10 cellular contexts compared by ENCODE assay signal in genomic region chr2:209772316-209772715, GRCh38.
A peak's percentile ranks its signal among the peaks of the same experiment; 100 is the strongest.
DNase-seq lines count a peak whose midpoint lies in the region; ATAC-seq lines count a peak whose summit lies in the region.
"Had no signal": no experiment of that assay in that cellular context is flagged by ENCODE, and none has a peak within 500 bp of the region (broad histone marks: within the 10 kb centered on the region; RNA-seq: fewer than 3 reads in every experiment).

No MANE protein-coding gene starts in this region.

- H3K79me2 ChIP-seq in ACC112 (ENCODE audit: control insufficient read depth, insufficient read depth, low read length, unreplicated experiment) = no peaks in the 10 kb centered on the region

- H3K4me1 ChIP-seq in ACC112 (ENCODE audit: control insufficient read depth, insufficient read depth, low read length, unreplicated experiment) (no peaks in the 10 kb centered on the region), NT2/D1 (ENCODE audit: insufficient read depth, insufficient read length) (no peaks in the 10 kb centered on the region)

- H3K4me3 ChIP-seq in ACC112 (ENCODE audit: low read depth, low read length) (peak overlapping the region; percentile 64; the same call in 1 of the 2 replicates), NT2/D1 (ENCODE audit: insufficient read length, low read depth) (peak overlapping the region; percentile 56)
- H3K4me3 ChIP-seq: mucosa of descending colon had no signal

- H3K9ac ChIP-seq in NT2/D1 (ENCODE audit: insufficient read length, low read depth) = peak overlapping the region; percentile 78

- no peak for ATAC-seq in GM21528 (IDR thresholded peaks at IDR 0.05; ENCODE audit: low FRiP score, unreplicated experiment)

- no peak overlapping the region for H2AFZ ChIP-seq in ACC112 (ENCODE audit: low read length, unreplicated experiment)

- no peaks in the 10 kb centered on the region for H3K36me3 ChIP-seq in ACC112 (ENCODE audit: insufficient read depth, low read length)
- no peaks in the 10 kb centered on the region for H3K36me3 ChIP-seq in NT2/D1 (ENCODE audit: insufficient read depth, insufficient read length, low read length)

- H3K9me3 ChIP-seq in NT2/D1 (ENCODE audit: insufficient read depth, low read length) = no peaks in the 10 kb centered on the region
- H3K9me3 ChIP-seq: mucosa of descending colon had no signal

- DNase-seq in NCI-H1417 (lab: John Stamatoyannopoulos, UW) = peak; percentile 33 to 90 (median 73)
- no peak for DNase-seq in NT2/D1 (ENCODE audit: low read depth, low spot score)
- peak; percentile 18 for DNase-seq in iPS-NIHi7 (ENCODE audit: extremely low spot score)
- no peak for DNase-seq in superior temporal gyrus (ENCODE audit: extremely low spot score)
- DNase-seq in stimulated activated CD4-positive, alpha-beta T cell treated with anti-CD3 and anti-CD28 coated beads, Interleukin-4, amount 100 ng/mL, for 24 hours = no peak
- no peak for DNase-seq in activated CD4-positive, alpha-beta T cell treated with anti-CD3 and anti-CD28 coated beads, Interleukin-2, amount 50 U/mL, for 4 hours

- peaks cover 80% of the 10 kb centered on the region for H3K27me3 ChIP-seq in ACC112 (ENCODE audit: insufficient read depth, low read length)
- peaks cover 13% of the 10 kb centered on the region for H3K27me3 ChIP-seq in NT2/D1 (ENCODE audit: insufficient read depth, insufficient read length)

- no peak overlapping the region for H3K27ac ChIP-seq in ACC112 (ENCODE audit: low read depth, low read length)
- H3K27ac ChIP-seq: epithelial cell of prostate had no signal

Comparison
In these comparisons a context has a peak if more than half of its experiments do, and no peak if none do; other contexts are left out.
1. DNase-seq: peak in NCI-H1417 (3 of 3) and iPS-NIHi7 (single experiment); none in NT2/D1 (single experiment), superior temporal gyrus (single experiment), stimulated activated CD4-positive, alpha-beta T cell treated with anti-CD3 and anti-CD28 coated beads, Interleukin-4, amount 100 ng/mL, for 24 hours (single experiment) and activated CD4-positive, alpha-beta T cell treated with anti-CD3 and anti-CD28 coated beads, Interleukin-2, amount 50 U/mL, for 4 hours (0 of 2).